In the genomic region with DNA sequence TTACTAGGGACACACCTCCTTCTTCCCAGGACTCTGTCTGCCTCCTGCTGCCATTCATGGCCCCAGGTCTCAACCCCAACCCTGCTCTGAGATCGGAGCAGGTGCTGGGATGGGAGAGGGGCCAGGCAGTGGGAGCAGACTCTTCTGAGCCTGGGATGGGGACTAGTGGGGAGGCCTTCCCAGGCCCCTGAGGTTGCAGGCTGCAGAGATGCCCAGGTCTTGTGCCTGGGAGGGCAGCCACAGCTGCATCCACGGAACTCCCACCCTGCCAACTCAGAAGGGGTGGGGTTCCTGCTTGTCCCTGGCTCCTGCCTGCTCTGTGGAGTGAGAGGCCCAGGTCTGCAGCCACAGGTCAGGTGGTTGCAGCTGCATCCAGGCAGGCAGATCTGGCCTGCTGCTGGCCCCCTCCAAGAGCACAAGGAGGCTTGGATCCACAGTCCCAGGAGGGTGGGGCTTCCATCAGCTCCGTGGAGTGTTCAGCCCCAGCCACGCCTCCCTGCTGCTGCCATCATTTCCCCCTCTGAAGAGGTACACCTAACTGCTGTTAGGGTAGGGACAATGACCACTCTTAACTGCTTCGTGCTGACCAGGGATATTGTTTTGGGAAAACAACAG, we compare ENCODE assay signal across 25 cellular contexts. TPM values are rescaled to one million over a fixed set of nuclear protein-coding genes. Genes with fewer than 3 reads are reported as not detected.
"Had no signal": no experiment of that assay in that cellular context is flagged by ENCODE, and none has a peak within 500 bp of the region (broad histone marks: within the 10 kb centered on the region; RNA-seq: fewer than 3 reads in every experiment).

No MANE protein-coding gene starts in this region.

- DNase-seq: activated B cell treated with CpG ODN at 0.5 μM for 24 hours; activated CD4-positive, alpha-beta T cell treated with anti-CD3 and anti-CD28 coated beads for 1 hour; activated CD4-positive, alpha-beta T cell treated with anti-CD3 and anti-CD28 coated beads, Interleukin-2, amount 10 ng/mL, durations not matched to agents 24 days and 14 days; activated CD4-positive, alpha-beta T cell treated with anti-CD3 and anti-CD28 coated beads, Interleukin-2, amount 50 U/mL, for 48 hours; activated CD8-positive, alpha-beta memory T cell treated with anti-CD3 and anti-CD28 coated beads, Interleukin-2, amount 10 ng/mL, durations not matched to agents 7 days and 5 days; activated effector memory CD4-positive, alpha-beta T cell treated with Interleukin-2 at 50 U/mL for 16 hours; activated naive CD4-positive, alpha-beta T cell; activated T-cell treated with anti-CD3 and anti-CD28 coated beads, Interleukin-2, amount 50 U/mL, for 24 hours; amygdala; Karpas-422; MM.1S; NCI-H1105; NCI-H1436; NCI-H187; NCI-H2081; NCI-H446; NCI-H524; NCI-H82; T-cell; T-helper 2 cell; T1000 had no signal

- H3K4me3 ChIP-seq: K562, SK-N-MC had no signal

- ATAC-seq: activated CD8-positive, alpha-beta memory T cell treated with anti-CD3 and anti-CD28 coated beads, Interleukin-2, amount 10 ng/mL, durations not matched to agents 7 days and 5 days; K562; Right ventricle myocardium inferior; T-cell had no signal

- H3K27ac ChIP-seq: SK-N-MC had no signal

RNA-seq across cellular contexts. Expression of gene SLC22A1, which starts 2.9 kb away (rescaled TPM):
- total RNA-seq: OCI-LY7 had no signal
